Comparison of ENCODE assay signal across 8 cellular contexts in the genomic region with DNA sequence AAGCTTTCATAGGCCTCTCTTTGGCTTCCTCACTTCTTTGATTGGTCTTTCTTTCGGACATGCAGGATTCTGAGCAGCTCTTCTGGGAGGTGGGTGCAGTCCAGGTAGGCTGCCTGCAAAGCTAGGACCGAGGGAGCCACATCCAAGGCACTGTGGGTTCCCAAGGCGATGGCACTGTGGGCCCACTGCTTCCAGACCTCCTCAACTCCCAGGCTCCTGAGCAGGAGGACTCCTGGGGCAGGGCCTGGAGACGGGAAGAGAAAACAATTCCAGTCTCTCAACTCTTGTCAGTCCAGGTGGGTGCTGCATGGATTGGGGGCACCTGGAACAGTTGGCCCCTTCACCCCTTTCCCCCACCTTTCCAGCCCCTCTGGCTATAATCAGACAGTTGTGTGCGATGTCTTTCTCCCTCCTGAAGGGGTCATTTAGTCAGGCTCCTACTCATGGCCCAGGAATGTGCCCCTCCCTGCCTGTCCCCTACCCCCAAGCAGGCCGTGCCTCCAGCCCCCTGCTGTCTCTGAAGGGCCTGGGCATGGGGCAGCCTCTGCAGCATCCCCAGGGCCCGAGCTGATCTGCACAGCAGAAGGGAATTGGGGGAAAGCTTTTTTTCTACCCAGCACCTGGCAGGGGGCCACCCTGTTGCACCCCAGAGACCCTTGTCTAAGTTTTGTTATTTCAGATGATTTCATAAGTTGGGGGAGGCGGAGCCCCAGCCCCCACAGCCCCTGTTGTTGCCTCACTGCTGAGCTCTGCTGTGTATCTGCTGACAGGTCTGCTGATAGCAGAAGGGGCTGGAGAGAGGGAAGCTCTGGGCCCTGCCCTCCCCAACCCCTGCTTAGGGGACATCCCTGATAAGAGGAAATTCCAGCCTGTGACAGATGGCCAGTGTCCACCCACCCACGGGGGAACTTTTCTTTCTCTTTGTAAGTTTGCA.
A peak's percentile ranks its signal among the peaks of the same experiment; 100 is the strongest.
DNase-seq lines count a peak whose midpoint lies in the region; ATAC-seq and TF ChIP-seq lines count a peak whose summit lies in the region.

No MANE protein-coding gene starts in this region.

- H3K27me3 ChIP-seq in RWPE2 (ENCODE audit: insufficient read depth, poor library complexity, severe bottlenecking) (no peaks in the 10 kb centered on the region), esophagus squamous epithelium (no peaks in the 10 kb centered on the region)

- no peak overlapping the region for H3K4me3 ChIP-seq in RWPE2 (ENCODE audit: severe bottlenecking)
- no peak overlapping the region for H3K4me3 ChIP-seq in esophagus squamous epithelium

- TF ChIP-seq POLR2A in esophagus squamous epithelium (IDR thresholded peaks at IDR 0.05) = no peak

- intact Hi-C loops in esophagus squamous epithelium (cut with DNase I) = no loop called here

- peaks cover 24% of the 10 kb centered on the region for H3K36me3 ChIP-seq in RWPE2 (ENCODE audit: low read depth)
- H3K36me3 ChIP-seq in esophagus squamous epithelium = peaks cover 0 to 37% (median 0%) of the 10 kb centered on the region in 3 donors

- DNase-seq in Daoy (ENCODE audit: low read depth) (peak; percentile 91), RWPE2 (ENCODE audit: low spot score) (peak; percentile 70), esophagus squamous epithelium (lab: John Stamatoyannopoulos, UW) (no peak), omental fat pad (ENCODE audit: low spot score) (no peak), NCI-H748 (lab: John Stamatoyannopoulos, UW; ENCODE audit: unreplicated experiment) (no peak), DMS53 (lab: John Stamatoyannopoulos, UW) (no peak)

- ATAC-seq in RWPE2 (ENCODE audit: low read depth) = peak; percentile 35
- ATAC-seq in omental fat pad (ENCODE audit: low FRiP score) = peak; percentile 49
- no peak for ATAC-seq in HG03457 (IDR thresholded peaks at IDR 0.05; ENCODE audit: unreplicated experiment)
- no peak for ATAC-seq in HG02623 (IDR thresholded peaks at IDR 0.05; ENCODE audit: unreplicated experiment)

- WGBS in esophagus squamous epithelium, 2 donors = 53 to 73% methylated on average over 4 to 6 of the region's 9 CpGs

- peak overlapping the region; percentile 97 for H3K27ac ChIP-seq in RWPE2 (ENCODE audit: poor library complexity, severe bottlenecking)
- H3K27ac ChIP-seq in esophagus squamous epithelium = peak overlapping the region; percentile 66 to 87 (median 84)

- H3K4me1 ChIP-seq in RWPE2 (ENCODE audit: insufficient read depth, poor library complexity, severe bottlenecking) = peaks cover 61% of the 10 kb centered on the region
- peaks cover 64 to 93% (median 67%) of the 10 kb centered on the region in 3 donors for H3K4me1 ChIP-seq in esophagus squamous epithelium

- H3K9me3 ChIP-seq in RWPE2 (ENCODE audit: severe bottlenecking) (no peaks in the 10 kb centered on the region), esophagus squamous epithelium (no peaks in the 10 kb centered on the region)

- TF ChIP-seq CTCF in RWPE2 (IDR thresholded peaks at IDR 0.05; ENCODE audit: poor library complexity, severe bottlenecking) (no peak), esophagus squamous epithelium (IDR thresholded peaks at IDR 0.05) (no peak), omental fat pad (IDR thresholded peaks at IDR 0.05) (no peak)

Comparison
In these comparisons a context has a peak if more than half of its experiments do, and no peak if none do; other contexts are left out.
1. DNase-seq: peak in Daoy (single experiment) and RWPE2 (single experiment); none in esophagus squamous epithelium (single experiment), omental fat pad (single experiment), NCI-H748 (single experiment) and DMS53 (single experiment).
2. ATAC-seq: peak in RWPE2 (single experiment) and omental fat pad (single experiment); none in HG03457 (single experiment) and HG02623 (single experiment).